Comparison of ENCODE assay signal across 2 cellular contexts in the genomic region with DNA sequence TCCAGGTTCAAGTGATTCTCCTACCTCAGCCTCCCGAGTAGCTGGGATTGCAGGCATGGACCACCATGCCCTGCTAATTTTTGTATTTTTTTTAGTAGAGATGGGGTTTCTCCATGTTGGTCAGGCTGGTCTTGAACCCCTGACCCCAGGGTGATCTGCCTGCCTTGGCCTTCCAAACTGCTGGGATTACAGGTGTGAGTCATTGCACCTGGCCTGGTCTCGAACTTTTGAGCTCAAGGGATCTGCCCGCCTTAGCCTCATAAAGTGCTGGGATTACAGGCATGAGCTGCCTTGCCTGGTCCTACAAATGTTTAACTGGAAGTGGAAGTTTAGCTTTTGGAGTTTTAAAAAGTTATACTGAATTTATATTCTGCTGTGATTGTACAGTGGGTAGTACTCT.
TF ChIP-seq lines count a peak whose summit lies in the region.

No MANE protein-coding gene starts in this region.

TF ChIP-seq in SK-N-SH, 30 proteins besides CTCF, POLR2A, EP300 and RAD21:
- TF ChIP-seq, protein P1, sequence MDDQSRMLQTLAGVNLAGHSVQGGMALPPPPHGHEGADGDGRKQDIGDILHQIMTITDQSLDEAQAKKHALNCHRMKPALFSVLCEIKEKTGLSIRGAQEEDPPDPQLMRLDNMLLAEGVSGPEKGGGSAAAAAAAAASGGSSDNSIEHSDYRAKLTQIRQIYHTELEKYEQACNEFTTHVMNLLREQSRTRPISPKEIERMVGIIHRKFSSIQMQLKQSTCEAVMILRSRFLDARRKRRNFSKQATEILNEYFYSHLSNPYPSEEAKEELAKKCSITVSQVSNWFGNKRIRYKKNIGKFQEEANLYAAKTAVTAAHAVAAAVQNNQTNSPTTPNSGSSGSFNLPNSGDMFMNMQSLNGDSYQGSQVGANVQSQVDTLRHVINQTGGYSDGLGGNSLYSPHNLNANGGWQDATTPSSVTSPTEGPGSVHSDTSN (IDR thresholded peaks at IDR 0.05): no peak
- no peak for TF ChIP-seq RFX5 (IDR thresholded peaks at IDR 0.05; ENCODE audit: low read length)
- no peak for TF ChIP-seq TAF1 (IDR thresholded peaks at IDR 0.05; ENCODE audit: borderline replicate concordance, low read depth, low read length)
- no peak for TF ChIP-seq SMC3 (IDR thresholded peaks at IDR 0.05; ENCODE audit: low read depth, low read length)
- TF ChIP-seq MEF2A (IDR thresholded peaks at IDR 0.05; ENCODE audit: borderline replicate concordance, low read depth): no peak
- TF ChIP-seq POLR2AphosphoS5 (IDR thresholded peaks at IDR 0.05; ENCODE audit: low read depth, low read length): no peak
- TF ChIP-seq, protein P2, sequence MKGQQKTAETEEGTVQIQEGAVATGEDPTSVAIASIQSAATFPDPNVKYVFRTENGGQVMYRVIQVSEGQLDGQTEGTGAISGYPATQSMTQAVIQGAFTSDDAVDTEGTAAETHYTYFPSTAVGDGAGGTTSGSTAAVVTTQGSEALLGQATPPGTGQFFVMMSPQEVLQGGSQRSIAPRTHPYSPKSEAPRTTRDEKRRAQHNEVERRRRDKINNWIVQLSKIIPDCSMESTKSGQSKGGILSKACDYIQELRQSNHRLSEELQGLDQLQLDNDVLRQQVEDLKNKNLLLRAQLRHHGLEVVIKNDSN (IDR thresholded peaks at IDR 0.05; ENCODE audit: borderline replicate concordance, low read depth): no peak
- TF ChIP-seq TEAD4 (IDR thresholded peaks at IDR 0.05; ENCODE audit: borderline replicate concordance, insufficient read depth): no peak
- TF ChIP-seq FOXM1 (IDR thresholded peaks at IDR 0.05; ENCODE audit: low read depth): no peak
- no peak for TF ChIP-seq NRF1 (IDR thresholded peaks at IDR 0.05; ENCODE audit: low read depth, low read length)
- no peak for TF ChIP-seq TCF12 (IDR thresholded peaks at IDR 0.05)
- TF ChIP-seq RXRA (IDR thresholded peaks at IDR 0.05; ENCODE audit: borderline replicate concordance, low read depth): no peak
- TF ChIP-seq JUND (IDR thresholded peaks at IDR 0.05): no peak
- TF ChIP-seq MXI1 (IDR thresholded peaks at IDR 0.05; ENCODE audit: low read depth, low read length): no peak
- TF ChIP-seq, protein P3, sequence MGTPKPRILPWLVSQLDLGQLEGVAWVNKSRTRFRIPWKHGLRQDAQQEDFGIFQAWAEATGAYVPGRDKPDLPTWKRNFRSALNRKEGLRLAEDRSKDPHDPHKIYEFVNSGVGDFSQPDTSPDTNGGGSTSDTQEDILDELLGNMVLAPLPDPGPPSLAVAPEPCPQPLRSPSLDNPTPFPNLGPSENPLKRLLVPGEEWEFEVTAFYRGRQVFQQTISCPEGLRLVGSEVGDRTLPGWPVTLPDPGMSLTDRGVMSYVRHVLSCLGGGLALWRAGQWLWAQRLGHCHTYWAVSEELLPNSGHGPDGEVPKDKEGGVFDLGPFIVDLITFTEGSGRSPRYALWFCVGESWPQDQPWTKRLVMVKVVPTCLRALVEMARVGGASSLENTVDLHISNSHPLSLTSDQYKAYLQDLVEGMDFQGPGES (IDR thresholded peaks at IDR 0.05; ENCODE audit: low read depth, low read length): no peak
- TF ChIP-seq, protein P4, sequence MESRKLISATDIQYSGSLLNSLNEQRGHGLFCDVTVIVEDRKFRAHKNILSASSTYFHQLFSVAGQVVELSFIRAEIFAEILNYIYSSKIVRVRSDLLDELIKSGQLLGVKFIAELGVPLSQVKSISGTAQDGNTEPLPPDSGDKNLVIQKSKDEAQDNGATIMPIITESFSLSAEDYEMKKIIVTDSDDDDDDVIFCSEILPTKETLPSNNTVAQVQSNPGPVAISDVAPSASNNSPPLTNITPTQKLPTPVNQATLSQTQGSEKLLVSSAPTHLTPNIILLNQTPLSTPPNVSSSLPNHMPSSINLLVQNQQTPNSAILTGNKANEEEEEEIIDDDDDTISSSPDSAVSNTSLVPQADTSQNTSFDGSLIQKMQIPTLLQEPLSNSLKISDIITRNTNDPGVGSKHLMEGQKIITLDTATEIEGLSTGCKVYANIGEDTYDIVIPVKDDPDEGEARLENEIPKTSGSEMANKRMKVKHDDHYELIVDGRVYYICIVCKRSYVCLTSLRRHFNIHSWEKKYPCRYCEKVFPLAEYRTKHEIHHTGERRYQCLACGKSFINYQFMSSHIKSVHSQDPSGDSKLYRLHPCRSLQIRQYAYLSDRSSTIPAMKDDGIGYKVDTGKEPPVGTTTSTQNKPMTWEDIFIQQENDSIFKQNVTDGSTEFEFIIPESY (IDR thresholded peaks at IDR 0.05; ENCODE audit: borderline replicate concordance, low read depth): no peak
- TF ChIP-seq SIN3A (IDR thresholded peaks at IDR 0.05; ENCODE audit: borderline replicate concordance, low read depth, low read length): no peak
TF ChIP-seq in SK-N-SH: peak in this region for 0.

TF ChIP-seq in SK-N-SH treated with all-trans-retinoic acid at 6 μM for 48 hours, 23 proteins besides CTCF, POLR2A, EP300 and RAD21:
- TF ChIP-seq, protein P5, sequence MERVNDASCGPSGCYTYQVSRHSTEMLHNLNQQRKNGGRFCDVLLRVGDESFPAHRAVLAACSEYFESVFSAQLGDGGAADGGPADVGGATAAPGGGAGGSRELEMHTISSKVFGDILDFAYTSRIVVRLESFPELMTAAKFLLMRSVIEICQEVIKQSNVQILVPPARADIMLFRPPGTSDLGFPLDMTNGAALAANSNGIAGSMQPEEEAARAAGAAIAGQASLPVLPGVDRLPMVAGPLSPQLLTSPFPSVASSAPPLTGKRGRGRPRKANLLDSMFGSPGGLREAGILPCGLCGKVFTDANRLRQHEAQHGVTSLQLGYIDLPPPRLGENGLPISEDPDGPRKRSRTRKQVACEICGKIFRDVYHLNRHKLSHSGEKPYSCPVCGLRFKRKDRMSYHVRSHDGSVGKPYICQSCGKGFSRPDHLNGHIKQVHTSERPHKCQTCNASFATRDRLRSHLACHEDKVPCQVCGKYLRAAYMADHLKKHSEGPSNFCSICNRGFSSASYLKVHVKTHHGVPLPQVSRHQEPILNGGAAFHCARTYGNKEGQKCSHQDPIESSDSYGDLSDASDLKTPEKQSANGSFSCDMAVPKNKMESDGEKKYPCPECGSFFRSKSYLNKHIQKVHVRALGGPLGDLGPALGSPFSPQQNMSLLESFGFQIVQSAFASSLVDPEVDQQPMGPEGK (CRISPR knock-in tag; IDR thresholded peaks at IDR 0.05; ENCODE audit: borderline replicate concordance): no peak
- no peak for TF ChIP-seq OSR1 (CRISPR knock-in tag; IDR thresholded peaks at IDR 0.05)
- no peak for TF ChIP-seq ISL1 (CRISPR knock-in tag; IDR thresholded peaks at IDR 0.05)
- no peak for TF ChIP-seq SNAI2 (CRISPR knock-in tag; IDR thresholded peaks at IDR 0.05)
- TF ChIP-seq CSDC2 (CRISPR knock-in tag; IDR thresholded peaks at IDR 0.05): no peak
- TF ChIP-seq, protein P6, sequence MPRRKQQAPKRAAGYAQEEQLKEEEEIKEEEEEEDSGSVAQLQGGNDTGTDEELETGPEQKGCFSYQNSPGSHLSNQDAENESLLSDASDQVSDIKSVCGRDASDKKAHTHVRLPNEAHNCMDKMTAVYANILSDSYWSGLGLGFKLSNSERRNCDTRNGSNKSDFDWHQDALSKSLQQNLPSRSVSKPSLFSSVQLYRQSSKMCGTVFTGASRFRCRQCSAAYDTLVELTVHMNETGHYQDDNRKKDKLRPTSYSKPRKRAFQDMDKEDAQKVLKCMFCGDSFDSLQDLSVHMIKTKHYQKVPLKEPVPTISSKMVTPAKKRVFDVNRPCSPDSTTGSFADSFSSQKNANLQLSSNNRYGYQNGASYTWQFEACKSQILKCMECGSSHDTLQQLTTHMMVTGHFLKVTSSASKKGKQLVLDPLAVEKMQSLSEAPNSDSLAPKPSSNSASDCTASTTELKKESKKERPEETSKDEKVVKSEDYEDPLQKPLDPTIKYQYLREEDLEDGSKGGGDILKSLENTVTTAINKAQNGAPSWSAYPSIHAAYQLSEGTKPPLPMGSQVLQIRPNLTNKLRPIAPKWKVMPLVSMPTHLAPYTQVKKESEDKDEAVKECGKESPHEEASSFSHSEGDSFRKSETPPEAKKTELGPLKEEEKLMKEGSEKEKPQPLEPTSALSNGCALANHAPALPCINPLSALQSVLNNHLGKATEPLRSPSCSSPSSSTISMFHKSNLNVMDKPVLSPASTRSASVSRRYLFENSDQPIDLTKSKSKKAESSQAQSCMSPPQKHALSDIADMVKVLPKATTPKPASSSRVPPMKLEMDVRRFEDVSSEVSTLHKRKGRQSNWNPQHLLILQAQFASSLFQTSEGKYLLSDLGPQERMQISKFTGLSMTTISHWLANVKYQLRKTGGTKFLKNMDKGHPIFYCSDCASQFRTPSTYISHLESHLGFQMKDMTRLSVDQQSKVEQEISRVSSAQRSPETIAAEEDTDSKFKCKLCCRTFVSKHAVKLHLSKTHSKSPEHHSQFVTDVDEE (CRISPR knock-in tag; IDR thresholded peaks at IDR 0.05): no peak
- TF ChIP-seq PPARA (CRISPR knock-in tag; IDR thresholded peaks at IDR 0.05; ENCODE audit: borderline replicate concordance): no peak
